31 cellular contexts compared by ENCODE assay signal in genomic region chr6:10778230-10778629, GRCh38.
"Had no signal": no experiment of that assay in that cellular context is flagged by ENCODE, and none has a peak within 500 bp of the region (broad histone marks: within the 10 kb centered on the region; RNA-seq: fewer than 3 reads in every experiment).

No MANE protein-coding gene starts in this region.

- H3K9ac ChIP-seq: neural progenitor cell, parathyroid adenoma had no signal

- H3K4me1 ChIP-seq: neural progenitor cell, parathyroid adenoma, psoas muscle, spleen, suprapubic skin, testis, tibial artery, transverse colon, upper lobe of right lung, uterus had no signal

- H3K27me3 Mint-ChIP-seq: progenitor cell of endocrine pancreas; stimulated activated memory B cell treated with anti-CD40 and anti-IgM and Interleukin-4, amounts not matched to agents 10 μg/mL and 1 μg/mL and 100 μg/mL, for 72 hours; stimulated activated naive CD8-positive, alpha-beta T cell treated with anti-CD3 and anti-CD28 coated beads, Interleukin-15, amount 100 ng/mL, for 72 hours; type B pancreatic cell had no signal

- H3K36me3 ChIP-seq: ovary, uterus had no signal

- H2AFZ ChIP-seq: neural progenitor cell, parathyroid adenoma had no signal

- H3K4me3 Mint-ChIP-seq: natural killer cell; nephron; neural progenitor cell; stimulated activated memory B cell treated with anti-CD40 and anti-IgM and Interleukin-4, amounts not matched to agents 10 μg/mL and 1 μg/mL and 100 μg/mL, for 72 hours; stimulated activated naive CD8-positive, alpha-beta T cell treated with anti-CD3 and anti-CD28 coated beads, Interleukin-15, amount 100 ng/mL, for 72 hours; type B pancreatic cell had no signal

- H3K27ac Mint-ChIP-seq: natural killer cell; nephron; neural progenitor cell; progenitor cell of endocrine pancreas; stimulated activated memory B cell treated with anti-CD40 and anti-IgM and Interleukin-4, amounts not matched to agents 10 μg/mL and 1 μg/mL and 100 μg/mL, for 72 hours; stimulated activated naive CD8-positive, alpha-beta T cell treated with anti-CD3 and anti-CD28 coated beads, Interleukin-15, amount 100 ng/mL, for 72 hours; type B pancreatic cell had no signal

- H3K4me1 Mint-ChIP-seq: natural killer cell; nephron; neural progenitor cell; stimulated activated memory B cell treated with anti-CD40 and anti-IgM and Interleukin-4, amounts not matched to agents 10 μg/mL and 1 μg/mL and 100 μg/mL, for 72 hours had no signal

- H3K4me3 ChIP-seq: neural progenitor cell, ovary, psoas muscle, skin epidermis, smooth muscle cell, spleen, suprapubic skin, testis, tibial artery, transverse colon, upper lobe of right lung, uterus had no signal

- H3K4me2 ChIP-seq: neural progenitor cell, smooth muscle cell had no signal

- H3K27me3 ChIP-seq: neural progenitor cell, ovary, spleen, suprapubic skin, testis, tibial artery, transverse colon, upper lobe of right lung, uterus had no signal

- H3K9me3 ChIP-seq: ovary, psoas muscle, spleen, suprapubic skin, testis, tibial artery, transverse colon, upper lobe of right lung, uterus had no signal

- DNase-seq: natural killer cell; occipital lobe; ovary; posterior cingulate gyrus; psoas muscle; right cardiac atrium; spleen; stimulated activated CD4-positive, alpha-beta T cell treated with anti-CD3 and anti-CD28 coated beads, Interleukin-12 subunit alpha, Interleukin-12 subunit beta, amount 100 ng/mL, for 4 hours; stimulated activated CD4-positive, alpha-beta T cell treated with anti-CD3 and anti-CD28 coated beads, Interleukin-1b, Interleukin-23, amount 100 ng/mL, for 48 hours; stimulated activated CD4-positive, alpha-beta T cell treated with anti-CD3 and anti-CD28 coated beads, Interleukin-4, amount 100 ng/mL, for 1 hour; stimulated activated CD4-positive, alpha-beta T cell treated with anti-CD3 and anti-CD28 coated beads, Interleukin-4, amount 100 ng/mL, for 4 hours; stimulated activated CD8-positive, alpha-beta memory T cell treated with anti-CD3 and anti-CD28 coated beads, Interleukin-4, amount 100 ng/mL, for 48 hours; stimulated activated naive CD4-positive, alpha-beta T cell; stimulated activated naive CD8-positive, alpha-beta T cell treated with anti-CD3 and anti-CD28 coated beads, Interleukin-15, amount 100 ng/mL, for 72 hours; stimulated activated naive CD8-positive, alpha-beta T cell treated with anti-CD3 and anti-CD28 coated beads, Interleukin-15, Interleukin-2, amounts not matched to agents 100 U/mL and 50 U/mL, for 24 hours; substantia nigra; testis; tibial artery; transverse colon; upper lobe of right lung; uterus had no signal

- H3K27ac ChIP-seq: neural progenitor cell, ovary, parathyroid adenoma, psoas muscle, skin epidermis, spleen, suprapubic skin, testis, tibial artery, transverse colon, upper lobe of right lung, uterus had no signal

- ATAC-seq: natural killer cell; psoas muscle; right cardiac atrium; sciatic nerve; stimulated activated memory B cell treated with anti-CD40 and anti-IgM and Interleukin-4, amounts not matched to agents 10 μg/mL and 1 μg/mL and 100 μg/mL, for 72 hours; stimulated activated naive CD8-positive, alpha-beta T cell treated with anti-CD3 and anti-CD28 coated beads, Interleukin-15, amount 100 ng/mL, for 72 hours; stimulated activated naive CD8-positive, alpha-beta T cell treated with anti-CD3 and anti-CD28 coated beads, Interleukin-15, Interleukin-2, amounts not matched to agents 100 U/mL and 50 U/mL, for 24 hours; upper lobe of right lung had no signal

- H3K9me3 Mint-ChIP-seq: natural killer cell; nephron; neural progenitor cell; stimulated activated memory B cell treated with anti-CD40 and anti-IgM and Interleukin-4, amounts not matched to agents 10 μg/mL and 1 μg/mL and 100 μg/mL, for 72 hours; stimulated activated naive CD8-positive, alpha-beta T cell treated with anti-CD3 and anti-CD28 coated beads, Interleukin-15, amount 100 ng/mL, for 72 hours; type B pancreatic cell had no signal

- H3K36me3 Mint-ChIP-seq: natural killer cell had no signal
